Comparison of ENCODE assay signal across 10 cellular contexts in the genomic region with DNA sequence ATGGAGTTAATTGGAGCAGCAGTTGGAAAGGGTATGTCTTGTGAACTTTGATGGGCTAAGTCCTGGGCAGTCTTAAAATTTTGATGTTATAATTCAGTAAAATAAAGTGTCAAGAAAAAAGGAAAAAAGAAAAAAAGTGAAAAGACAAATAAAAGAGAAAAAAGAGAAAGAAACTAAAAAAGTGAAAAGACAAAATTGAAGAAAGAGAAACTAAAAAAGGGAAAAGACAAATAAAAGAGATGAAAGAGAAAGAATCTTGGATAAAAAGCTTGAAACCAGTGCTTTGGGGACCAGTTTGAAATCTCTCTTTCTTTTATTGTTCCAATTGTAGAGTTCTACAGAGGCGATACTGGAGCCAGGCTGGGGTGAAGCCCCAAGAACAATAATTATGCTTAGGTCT. TPM values are rescaled to one million over a fixed set of nuclear protein-coding genes. Genes with fewer than 3 reads are reported as not detected.
"Had no signal": no experiment of that assay in that cellular context is flagged by ENCODE, and none has a peak within 500 bp of the region (broad histone marks: within the 10 kb centered on the region; RNA-seq: fewer than 3 reads in every experiment).

No MANE protein-coding gene starts in this region.

- H3K27me3 Mint-ChIP-seq: IgD-negative memory B cell had no signal

- H3K4me3 ChIP-seq: GM23248 had no signal

- H3K4me3 Mint-ChIP-seq: H9, HFFc6 had no signal

- H3K9ac ChIP-seq: GM23248 had no signal

- H3K27ac ChIP-seq: GM23248, HL-60 had no signal

- DNase-seq: GM23248, H9, HCEC 1CT, HFFc6, KG1 had no signal

- H2AFZ ChIP-seq: GM23248 had no signal

- H3K4me1 Mint-ChIP-seq: IgD-negative memory B cell had no signal

- H3K36me3 Mint-ChIP-seq: IgD-negative memory B cell had no signal

- H3K27ac Mint-ChIP-seq: H9, HFFc6, IgD-negative memory B cell had no signal

RNA-seq across cellular contexts. Expression of a gene that starts 12.0 kb away (rescaled TPM):
- total RNA-seq: GM23248, H1, H9, HepG2, HFFc6, HT1080 had no signal

RNA-seq across cellular contexts. Expression of a gene that starts 54.9 kb away (rescaled TPM):
- total RNA-seq: GM23248, H1, H9, HepG2, HFFc6, HT1080 had no signal
